ENCODE assay signal across 8 cellular contexts in genomic region chr3:32438596-32439344, GRCh38. TPM values are rescaled to one million over a fixed set of nuclear protein-coding genes. Genes with fewer than 3 reads are reported as not detected.
DNase-seq lines count a peak whose midpoint lies in the region; ATAC-seq, FAIRE-seq and TF ChIP-seq lines count a peak whose summit lies in the region.

No MANE protein-coding gene starts in this region.

- H3K4me3 ChIP-seq in DND-41 (ENCODE audit: low read depth in 1 of 2, low read length in 2 of 2) (no peak overlapping the region), K562 (no peak overlapping the region), kidney (ENCODE audit: low read length in 2 of 2) (no peak overlapping the region)

- no peaks in the 10 kb centered on the region for H3K9me1 ChIP-seq in K562 (ENCODE audit: control insufficient read depth, insufficient read depth, low read length)

- FAIRE-seq in K562 (lab: Jason Lieb, UNC), result no peak
- FAIRE-seq in kidney (lab: Jason Lieb, UNC), result no peak

- no peaks in the 10 kb centered on the region for H4K20me1 ChIP-seq in DND-41 (ENCODE audit: insufficient read depth, low read length)
- H4K20me1 ChIP-seq in K562 (replicated peaks; ENCODE audit: control insufficient read depth, insufficient read depth, low read length), result no peaks in the 10 kb centered on the region

- POLR2A ChIA-PET in K562 (lab: Yijun Ruan, JAX), result interaction anchor here (0.6 to 1.3 kb wide), 2 partner anchors 11 to 652 kb away, joined by 4 to 5 read pairs; no protein-coding TSS in a partner anchor

- H2AFZ ChIP-seq in DND-41 (ENCODE audit: low read depth, low read length), result no peak overlapping the region
- H2AFZ ChIP-seq in K562 (ENCODE audit: low read depth, low read length), result no peak overlapping the region

- in situ Hi-C loops in K562 (cut with MboI), result no loop called here

- H3K9ac ChIP-seq in DND-41 (ENCODE audit: low read depth, low read length) (no peak overlapping the region), K562 (ENCODE audit: insufficient read depth in 1 of 2, low read depth in 2 of 2, low read length in 2 of 2) (no peak overlapping the region), kidney (ENCODE audit: low read length in 2 of 2) (no peak overlapping the region)

- BruUV-seq in K562 (replicated peaks; lab: Mats Ljungman, UMichigan), result no TSS peak

- H3K9me3 ChIP-seq in DND-41 (ENCODE audit: insufficient read depth, low read length, severe bottlenecking) (no peaks in the 10 kb centered on the region), K562 (replicated peaks; ENCODE audit: control insufficient read depth, insufficient read depth, low read depth, low read length) (no peaks in the 10 kb centered on the region), kidney (ENCODE audit: control insufficient read depth in 1 of 2, low read length in 2 of 2) (no peaks in the 10 kb centered on the region)

- H3K4me2 ChIP-seq in DND-41 (ENCODE audit: insufficient read depth, low read length), result no peak overlapping the region
- H3K4me2 ChIP-seq in K562 (ENCODE audit: insufficient read depth, low read length), result no peak overlapping the region

- no peak for TF ChIP-seq RAD21 in K562 (CRISPR knock-in tag; conservative IDR thresholded peaks at IDR 0.05 in 1 of 2, IDR thresholded peaks at IDR 0.05 in 1 of 2)

- TF ChIP-seq CTCF in DND-41 (IDR thresholded peaks at IDR 0.05; ENCODE audit: borderline replicate concordance, extremely low read depth, low read length, poor library complexity, severe bottlenecking) (no peak), K562 (IDR thresholded peaks at IDR 0.05 in 2 of 3, conservative IDR thresholded peaks at IDR 0.05 in 1 of 3; ENCODE audit: insufficient read depth in 2 of 3, low read depth in 1 of 3, low read length in 3 of 3) (no peak), kidney (IDR thresholded peaks at IDR 0.05; ENCODE audit: borderline replicate concordance, extremely low read depth, insufficient read depth) (no peak)

- H3K27ac ChIP-seq in DND-41 (ENCODE audit: low read length) (0 out of 2 replicates have a peak overlapping the region, but pooled peaks have one; percentile 23), K562 (ENCODE audit: extremely low read depth, low read depth, low read length) (no peak overlapping the region), kidney (ENCODE audit: low read depth in 2 of 2, low read length in 2 of 2) (no peak overlapping the region)

- H3K27me3 ChIP-seq in DND-41 (ENCODE audit: insufficient read depth, low read length, poor library complexity) (no peaks in the 10 kb centered on the region), K562 (ENCODE audit: control insufficient read depth in 2 of 2, insufficient read depth in 2 of 2, low read length in 2 of 2) (peaks cover 22 to 29% of the 10 kb centered on the region in 2 experiments)

- intact Hi-C loops in K562 (cut with micrococcal nuclease) (no loop called here), kidney (cut with DNase I) (no loop called here)

- 2% methylated on average over 10 of the region's 10 CpGs for WGBS in K562 (ENCODE audit: insufficient coverage, low coverage, missing lambda C conversion rate)

- TF ChIP-seq EP300 in K562 (IDR thresholded peaks at IDR 0.05; ENCODE audit: low read length), result no peak

- H3K36me3 ChIP-seq in DND-41 (ENCODE audit: insufficient read depth, low read length) (0 out of 2 replicates have a peak, but pooled peaks cover 4% of the 10 kb centered on the region), K562 (ENCODE audit: control insufficient read depth, insufficient read depth, low read length) (no peaks in the 10 kb centered on the region), kidney (ENCODE audit: control insufficient read depth in 1 of 2, insufficient read depth in 2 of 2, low read length in 2 of 2) (no peaks in the 10 kb centered on the region)

- no peak for TF ChIP-seq POLR2A in K562 (conservative IDR thresholded peaks at IDR 0.05)

- CTCF ChIA-PET in K562 (lab: Yijun Ruan, JAX; ENCODE audit: low intra/inter-chr PET ratio), result no interaction called here

- H3K79me2 ChIP-seq in DND-41 (ENCODE audit: insufficient read depth, low read length) (peaks cover 39% of the 10 kb centered on the region), K562 (ENCODE audit: control insufficient read depth, insufficient read depth, low read length) (no peaks in the 10 kb centered on the region)

- DNase-seq in DND-41, result no peak
- DNase-seq in K562 (ENCODE audit: extremely low read depth in 1 of 4, low spot score in 3 of 4), result no peak
- DNase-seq in NOMO-1 treated with DMSO at 0.1 percent for 48 hours (lab: John Stamatoyannopoulos, UW; ENCODE audit: unreplicated experiment), result no peak
- DNase-seq in NCI-H748 (lab: John Stamatoyannopoulos, UW; ENCODE audit: unreplicated experiment), result no peak
- DNase-seq in anterior cingulate cortex (lab: John Stamatoyannopoulos, UW), result no peak
- no peak for DNase-seq in kidney

- no peak for ATAC-seq in DND-41 (ENCODE audit: insufficient read depth, low read depth)
- peak; percentile 87 for ATAC-seq in GM19351 (IDR thresholded peaks at IDR 0.05; ENCODE audit: unreplicated experiment)
- ATAC-seq in HG03139 (IDR thresholded peaks at IDR 0.05; ENCODE audit: unreplicated experiment), result peak; percentile 87
- ATAC-seq in K562, result no peak

- H3K4me1 ChIP-seq in DND-41 (ENCODE audit: insufficient read depth, low read length) (peaks cover 20% of the 10 kb centered on the region), K562 (replicated peaks in 1 of 2; ENCODE audit: control insufficient read depth in 2 of 2, insufficient read depth in 2 of 2, low read length in 2 of 2) (no peaks in the 10 kb centered on the region), kidney (ENCODE audit: control insufficient read depth in 1 of 2, insufficient read depth in 1 of 2, low read depth in 1 of 2, low read length in 2 of 2) (no peaks in the 10 kb centered on the region)

TF ChIP-seq in K562, 482 proteins besides CTCF, POLR2A, EP300 and RAD21:
- no peak for TF ChIP-seq SPI1 (IDR thresholded peaks at IDR 0.05; ENCODE audit: borderline replicate concordance, low read depth, low read length)
- TF ChIP-seq RNF2 (IDR thresholded peaks at IDR 0.05), result 0 out of 2 replicates have a peak, but pooled peaks have one; percentile 38
- no peak for TF ChIP-seq ELF2 (CRISPR knock-in tag; IDR thresholded peaks at IDR 0.05)
- TF ChIP-seq HDAC1 (IDR thresholded peaks at IDR 0.05), result no peak

RNA-seq across cellular contexts. Expression of gene CMTM7, which starts 47.1 kb away (rescaled TPM):
- total RNA-seq in K562 (2011; cell fraction: chromatin; rRNA removed; ENCODE audit: low replicate concordance), result 0.42 and 0.67 TPM in 2 replicates
- 0.53 and 1.0 TPM in 2 replicates for total RNA-seq in K562 (2011; cell fraction: nucleolus; rRNA removed)
- 0.73 and 0.92 TPM in 2 replicates for total RNA-seq in K562 (2011; cell fraction: nucleoplasm; rRNA removed)
- total RNA-seq in K562 (2014; rRNA removed) (not detected in 2 replicates), K562 (2014; rRNA removed; fragmentation: Illumina TruSeq; extraction: Trizol) (0.16 TPM in 1 of 2 replicates, not detected in the other), K562 (2015; rRNA removed; fragmentation: Illumina TruSeq; extraction: Trizol) (not detected in 2 replicates), K562 (2021) (0.38 and 0.49 TPM in 2 replicates), kidney (38.2 TPM)
- polyA plus RNA-seq in K562 (2011; rRNA removed) (0.96 and 1.6 TPM in 2 replicates), K562 (2014; fragmentation: Illumina TruSeq; extraction: Trizol) (0.25 and 0.33 TPM in 2 replicates), K562 (2014; fragmentation: Nextera tagmentation; extraction: Ambion mirVana) (under 1 TPM in 1 of 2 experiments, not detected in 1; 0.03 TPM), K562 (2014; rRNA removed) (0.27 and 0.42 TPM in 2 replicates), kidney (ENCODE audit: insufficient read depth, low read depth, low replicate concordance) (26.0 TPM)
- 1.3 and 2.2 TPM in 2 replicates for polyA plus RNA-seq in K562 (2011; cell fraction: cytosol; rRNA removed)
- 1.4 and 1.5 TPM in 2 replicates for polyA plus RNA-seq in K562 (2011; cell fraction: nucleus; rRNA removed)
- polyA plus RNA-seq in K562 (2012), result 0.14 and 0.18 TPM in 2 replicates
- polyA minus RNA-seq in K562 (2011; rRNA and poly(A)+ RNA removed), result 0.48 and 0.84 TPM in 2 replicates
- polyA minus RNA-seq in K562 (2011; cell fraction: cytosol; rRNA and poly(A)+ RNA removed), result 1.4 TPM in 1 of 2 replicates, not detected in the other
- polyA minus RNA-seq in K562 (2011; cell fraction: nucleus; rRNA and poly(A)+ RNA removed), result 0.40 and 0.44 TPM in 2 replicates

Comparison
In these comparisons a context has a peak if more than half of its experiments do, and no peak if none do; other contexts are left out.
1. ATAC-seq: peak in GM19351 (single experiment) and HG03139 (single experiment); none in DND-41 (single experiment) and K562 (single experiment).
2. RNA of gene CMTM7, which starts 47.1 kb away (total RNA-seq): 38.2 TPM in kidney (single experiment); 0.16 to 1.0 TPM in K562; every median in the first group is over 10 times any median in the second.